Comparison of ENCODE assay signal across 8 cellular contexts in the genomic region with DNA sequence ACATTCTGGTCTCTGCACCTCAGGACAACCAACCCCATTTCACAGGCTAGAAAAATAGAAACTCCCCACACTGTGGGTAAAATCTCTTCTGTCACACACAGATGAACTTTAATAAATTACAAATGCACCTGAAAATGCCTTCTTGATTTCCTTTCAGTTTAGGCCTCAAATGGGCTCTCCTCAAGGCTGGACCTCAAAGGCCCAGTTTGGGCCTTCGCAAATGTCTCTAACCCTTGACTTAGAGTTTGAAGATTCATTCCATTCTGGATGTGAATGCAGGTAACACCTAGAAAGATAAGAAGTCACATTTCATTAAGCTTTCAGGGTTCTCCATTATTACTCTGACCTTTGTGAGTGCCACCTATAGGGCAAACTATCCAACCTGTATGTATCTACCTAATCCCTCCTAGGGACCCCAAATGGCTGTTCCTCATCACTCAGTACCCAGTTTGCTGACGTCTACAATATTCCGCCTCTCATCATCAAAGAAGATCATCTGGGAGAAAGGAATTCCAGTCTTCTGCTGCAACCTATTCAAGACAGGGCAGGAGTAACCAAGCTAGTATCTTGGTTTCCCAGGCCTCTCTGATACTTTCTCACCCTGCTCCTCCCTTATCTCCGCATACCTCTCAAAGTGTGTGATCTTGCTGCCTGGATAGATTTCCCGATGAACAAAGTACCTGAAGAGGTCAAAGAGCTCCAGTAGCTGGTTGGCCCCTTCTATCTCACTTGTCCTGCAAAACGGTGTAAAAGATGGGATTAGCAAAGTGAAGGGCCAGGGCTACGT. TPM values are rescaled to one million over a fixed set of nuclear protein-coding genes. Genes with fewer than 3 reads are reported as not detected.
A peak's percentile ranks its signal among the peaks of the same experiment; 100 is the strongest.
DNase-seq lines count a peak whose midpoint lies in the region; ATAC-seq and TF ChIP-seq lines count a peak whose summit lies in the region.

No MANE protein-coding gene starts in this region.

- H3K27me3 ChIP-seq in MG63, result no peaks in the 10 kb centered on the region
- no peaks in the 10 kb centered on the region for H3K27me3 ChIP-seq in naive thymus-derived CD4-positive, alpha-beta T cell (ENCODE audit: control insufficient read depth in 2 of 2, insufficient read depth in 2 of 2, low read length in 2 of 2)

- H3K4me1 ChIP-seq in naive thymus-derived CD4-positive, alpha-beta T cell (ENCODE audit: control insufficient read depth in 2 of 2, insufficient read depth in 2 of 2, low read length in 2 of 2), result peaks cover 31 to 36% of the 10 kb centered on the region in 2 donors

- H3K9me3 Mint-ChIP-seq in naive thymus-derived CD4-positive, alpha-beta T cell, result no peaks in the 10 kb centered on the region

- peak overlapping the region; percentile 88 to 98 (median 94) for H3K4me3 Mint-ChIP-seq in naive thymus-derived CD4-positive, alpha-beta T cell

- H3K36me3 ChIP-seq in MG63, result peaks cover 3% of the 10 kb centered on the region; the same call in 1 of the 2 replicates
- H3K36me3 ChIP-seq in naive thymus-derived CD4-positive, alpha-beta T cell (ENCODE audit: control insufficient read depth in 2 of 3, insufficient read depth in 3 of 3, low read length in 3 of 3), result peaks cover 8 to 24% (median 16%) of the 10 kb centered on the region in 3 experiments

- H3K36me3 Mint-ChIP-seq in naive thymus-derived CD4-positive, alpha-beta T cell, result peaks cover 13 to 33% (median 17%) of the 10 kb centered on the region in 5 donors

- DNase-seq in AG09309 (ENCODE audit: low read depth) (no peak), MG63 (no peak), coronary artery (ENCODE audit: low spot score) (peak; percentile 17), GM03348 (ENCODE audit: low spot score) (no peak), CD1c-positive myeloid dendritic cell (ENCODE audit: extremely low spot score) (no peak)
- no peak for DNase-seq in naive thymus-derived CD4-positive, alpha-beta T cell
- DNase-seq in activated effector memory CD4-positive, alpha-beta T cell treated with anti-CD3 and anti-CD28 coated beads, Interleukin-2, amount 50 U/mL, for 16 hours, result no peak

- intact Hi-C loops in naive thymus-derived CD4-positive, alpha-beta T cell (cut with micrococcal nuclease), result loop anchor here (1.0 to 10.0 kb wide), 15 partner anchors 19 to 909 kb away; a partner anchor contains a TSS

- no peaks in the 10 kb centered on the region for H3K9me3 ChIP-seq in MG63
- no peaks in the 10 kb centered on the region for H3K9me3 ChIP-seq in naive thymus-derived CD4-positive, alpha-beta T cell (ENCODE audit: control insufficient read depth in 2 of 3, low read length in 3 of 3)

- H3K4me3 ChIP-seq in AG09309 (ENCODE audit: control insufficient read depth, low read depth, low read length), result peak overlapping the region; percentile 80
- peak overlapping the region; percentile 68 for H3K4me3 ChIP-seq in MG63
- H3K4me3 ChIP-seq in coronary artery, result peak overlapping the region; percentile 82
- peak overlapping the region; percentile 77 for H3K4me3 ChIP-seq in naive thymus-derived CD4-positive, alpha-beta T cell (ENCODE audit: low read length)

- POLR2A ChIA-PET in naive thymus-derived CD4-positive, alpha-beta T cell (lab: Charles Lee), result interaction anchor here (0.6 to 8.0 kb wide), 30 partner anchors 12 to 216 kb away, joined by 3 to 117 read pairs (median 5); a partner anchor contains a TSS

- H3K27ac ChIP-seq in coronary artery, result peak overlapping the region; percentile 86 to 95
- peak overlapping the region; percentile 98 for H3K27ac ChIP-seq in naive thymus-derived CD4-positive, alpha-beta T cell (ENCODE audit: low read depth, low read length)

- H3K4me1 Mint-ChIP-seq in naive thymus-derived CD4-positive, alpha-beta T cell, result peaks cover 35 to 77% (median 60%) of the 10 kb centered on the region in 7 donors

- ATAC-seq in naive thymus-derived CD4-positive, alpha-beta T cell, result no peak
- ATAC-seq in GM21360 (IDR thresholded peaks at IDR 0.05; ENCODE audit: unreplicated experiment), result no peak

- peak overlapping the region; percentile 95 to 100 (median 98) for H3K27ac Mint-ChIP-seq in naive thymus-derived CD4-positive, alpha-beta T cell

- TF ChIP-seq CTCF in AG09309 (IDR thresholded peaks at IDR 0.05; ENCODE audit: control insufficient read depth, insufficient read depth, low read depth, low read length, missing control alignments) (no peak), coronary artery (IDR thresholded peaks at IDR 0.05) (no peak)

- H3K27me3 Mint-ChIP-seq in naive thymus-derived CD4-positive, alpha-beta T cell, result peaks cover 0 to 2% (median 0%) of the 10 kb centered on the region in 5 donors

- CTCF ChIA-PET in naive thymus-derived CD4-positive, alpha-beta T cell (lab: Charles Lee), result interaction anchor here (0.6 to 2.1 kb wide), 8 partner anchors 19 to 120 kb away, joined by 3 to 8 read pairs (median 3); a partner anchor contains a TSS

RNA-seq across cellular contexts. Expression of a gene that starts 0.8 kb away (rescaled TPM):
- total RNA-seq in MG63 (2014; rRNA removed; shearing (Covaris generic); ENCODE audit: low replicate concordance), result 20.0 and 75.5 TPM in 2 replicates
- total RNA-seq in naive thymus-derived CD4-positive, alpha-beta T cell, result 100 to 1,000 TPM in 1 of 5 experiments, 10 to 100 TPM in 4; 79.1 to 101 (median 85.7) TPM
- polyA plus RNA-seq in naive thymus-derived CD4-positive, alpha-beta T cell, result 100 to 1,000 TPM; 121 to 140 TPM

RNA-seq across cellular contexts. Expression of a gene that starts 1.8 kb away (rescaled TPM):
- total RNA-seq in MG63 (2014; rRNA removed; shearing (Covaris generic); ENCODE audit: low replicate concordance), result 2.5 and 4.5 TPM in 2 replicates
- 10 to 100 TPM in 3 of 5 experiments, 1 to 10 TPM in 2; 5.5 to 18.5 (median 14.2) TPM for total RNA-seq in naive thymus-derived CD4-positive, alpha-beta T cell
- 10 to 100 TPM; 33.1 to 36.4 TPM for polyA plus RNA-seq in naive thymus-derived CD4-positive, alpha-beta T cell

RNA-seq across cellular contexts. Expression of a gene that starts 8.6 kb away (rescaled TPM):
- not detected in 2 replicates for total RNA-seq in MG63 (2014; rRNA removed; shearing (Covaris generic); ENCODE audit: low replicate concordance)
- total RNA-seq in naive thymus-derived CD4-positive, alpha-beta T cell, result 1 to 10 TPM in 2 of 5 experiments, under 1 TPM in 2, not detected in 1; 0.22 to 1.9 (median 1.1) TPM
- polyA plus RNA-seq in naive thymus-derived CD4-positive, alpha-beta T cell, result 1 to 10 TPM; 1.0 to 1.4 TPM

RNA-seq across cellular contexts. Expression of a gene that starts 18.1 kb away (rescaled TPM):
- total RNA-seq in MG63 (2014; rRNA removed; shearing (Covaris generic); ENCODE audit: low replicate concordance), result 138 and 173 TPM in 2 replicates
- 100 to 1,000 TPM in 3 of 5 experiments, 10 to 100 TPM in 2; 73.5 to 175 (median 106) TPM for total RNA-seq in naive thymus-derived CD4-positive, alpha-beta T cell
- polyA plus RNA-seq in naive thymus-derived CD4-positive, alpha-beta T cell, result 100 to 1,000 TPM; 254 to 340 TPM

RNA-seq across cellular contexts. Expression of a gene that starts 18.7 kb away (rescaled TPM):
- 54.0 and 60.9 TPM in 2 replicates for total RNA-seq in MG63 (2014; rRNA removed; shearing (Covaris generic); ENCODE audit: low replicate concordance)
- 10 to 100 TPM; 38.2 to 91.6 (median 69.5) TPM for total RNA-seq in naive thymus-derived CD4-positive, alpha-beta T cell
- polyA plus RNA-seq in naive thymus-derived CD4-positive, alpha-beta T cell, result 100 to 1,000 TPM in 1 of 2 donors, 10 to 100 TPM in 1; 99.9 to 107 TPM
